1 cellular context compared by ENCODE assay signal in the genomic region with DNA sequence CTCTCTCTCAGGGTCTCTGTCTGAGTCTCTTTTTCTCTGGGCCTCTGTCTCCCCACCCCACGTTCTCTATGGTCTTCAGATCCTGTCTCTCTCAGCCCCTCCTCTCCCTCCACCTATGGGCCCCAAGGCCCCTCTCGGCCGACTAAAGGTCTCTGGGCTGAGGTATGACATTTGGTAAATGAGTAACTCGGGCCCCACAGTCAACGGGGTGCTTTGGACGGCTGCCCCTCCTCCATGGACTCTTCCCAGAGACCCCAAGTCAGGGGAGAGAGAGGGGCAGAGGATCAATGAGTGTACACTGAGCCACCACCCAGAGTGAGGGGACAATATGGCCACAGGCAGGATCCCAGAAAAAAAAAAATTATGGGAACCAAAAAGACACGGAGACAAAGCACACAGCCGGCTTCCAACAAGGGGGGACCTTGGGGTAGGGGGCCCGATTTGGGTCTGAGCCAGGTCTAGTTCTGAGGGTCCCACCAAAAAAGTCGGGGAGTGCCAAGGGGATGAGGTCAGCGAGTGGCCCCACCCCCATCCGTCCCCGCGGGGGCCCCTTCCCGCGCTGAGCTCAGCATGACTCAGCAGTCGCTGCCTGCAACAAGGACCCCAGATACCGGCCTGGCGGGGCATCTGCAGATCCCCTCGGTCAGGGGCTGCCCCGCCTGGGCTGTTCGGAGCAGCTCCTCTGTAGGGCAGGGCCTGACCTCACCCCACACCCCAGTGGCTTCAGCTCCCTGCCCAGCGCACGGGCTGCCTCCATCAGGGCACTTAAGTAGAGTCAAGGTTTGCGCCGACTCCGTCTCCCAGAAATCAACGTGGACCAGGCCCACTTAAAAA.
TF ChIP-seq lines count a peak whose summit lies in the region.

No MANE protein-coding gene starts in this region.

TF ChIP-seq in K562, 482 proteins besides CTCF, POLR2A, EP300 and RAD21 (continued from another document and continues in another):
- TF ChIP-seq MTA1 (IDR thresholded peaks at IDR 0.05; ENCODE audit: borderline replicate concordance) (peak; percentile 25; the same call in 1 of the 2 replicates), ESRRA (IDR thresholded peaks at IDR 0.05; ENCODE audit: borderline replicate concordance, low read depth) (peak; percentile 55; the same call in 1 of the 2 replicates), PHF20 (IDR thresholded peaks at IDR 0.05; ENCODE audit: partially characterized antibody) (no peak), ZKSCAN8 (CRISPR knock-in tag; IDR thresholded peaks at IDR 0.05) (no peak; the same call in 1 of the 2 replicates), ZFP30 (CRISPR knock-in tag; IDR thresholded peaks at IDR 0.05; ENCODE audit: borderline replicate concordance) (no peak), NFRKB (IDR thresholded peaks at IDR 0.05; ENCODE audit: low read depth) (peak; percentile 91; the same call in 1 of the 2 replicates), ZNF507 (tag; conservative IDR thresholded peaks at IDR 0.05) (no peak), TCF7 (IDR thresholded peaks at IDR 0.05; ENCODE audit: borderline replicate concordance) (0 out of 2 replicates have a peak, but pooled peaks have one; percentile 39), ZBTB1 (CRISPR knock-in tag; IDR thresholded peaks at IDR 0.05; ENCODE audit: borderline replicate concordance, low read depth) (no peak), SMAD2 (IDR thresholded peaks at IDR 0.05; ENCODE audit: low read depth, low read length) (no peak), PPARD (CRISPR knock-in tag; IDR thresholded peaks at IDR 0.05) (no peak), NR2F6 (CRISPR knock-in tag; IDR thresholded peaks at IDR 0.05) (no peak), NBN (IDR thresholded peaks at IDR 0.05; ENCODE audit: low read depth) (0 out of 2 replicates have a peak, but pooled peaks have one; percentile 32), ZNF583 (CRISPR knock-in tag; IDR thresholded peaks at IDR 0.05) (peak; percentile 45; the same call in 1 of the 2 replicates), SMC3 (conservative IDR thresholded peaks at IDR 0.05; ENCODE audit: insufficient read depth, low read depth, low read length) (no peak), ZBTB17 (CRISPR knock-in tag; IDR thresholded peaks at IDR 0.05) (peak; percentile 88), SREBF2 (CRISPR knock-in tag; IDR thresholded peaks at IDR 0.05) (no peak), FOXA3 (CRISPR knock-in tag; conservative IDR thresholded peaks at IDR 0.05 in 1 of 2, IDR thresholded peaks at IDR 0.05 in 1 of 2) (0 out of 4 replicates have a peak, but pooled peaks of 1 of the 2 experiments have one; percentile 18), ZNF354B (CRISPR knock-in tag; IDR thresholded peaks at IDR 0.05) (no peak), EWSR1 (IDR thresholded peaks at IDR 0.05; ENCODE audit: borderline replicate concordance, low read depth, partially characterized antibody) (no peak), RNF2 (IDR thresholded peaks at IDR 0.05) (peak; percentile 93), CBFA2T2 (conservative IDR thresholded peaks at IDR 0.05) (no peak), NFE2 (IDR thresholded peaks at IDR 0.05; ENCODE audit: low read depth) (peak; percentile 99), ZNF444 (CRISPR knock-in tag; IDR thresholded peaks at IDR 0.05) (0 out of 2 replicates have a peak, but pooled peaks have one; percentile 16), SMARCC2 (IDR thresholded peaks at IDR 0.05; ENCODE audit: low read depth) (peak; percentile 87), ZNF551 (CRISPR knock-in tag; IDR thresholded peaks at IDR 0.05) (no peak), ZNF384 (IDR thresholded peaks at IDR 0.05; ENCODE audit: low read depth, low read length) (peak; percentile 53; the same call in 1 of the 2 replicates), RFX1 (IDR thresholded peaks at IDR 0.05) (no peak), HSF4 (CRISPR knock-in tag; IDR thresholded peaks at IDR 0.05; ENCODE audit: borderline replicate concordance) (no peak; the same call in 1 of the 2 replicates), RNF219 (CRISPR knock-in tag; IDR thresholded peaks at IDR 0.05) (no peak), POLR2AphosphoS5 (IDR thresholded peaks at IDR 0.05; ENCODE audit: control insufficient read depth, insufficient read depth, low read depth, low read length) (peak; percentile 47), ZNF174 (CRISPR knock-in tag; IDR thresholded peaks at IDR 0.05) (no peak), ZNF121 (CRISPR knock-in tag; conservative IDR thresholded peaks at IDR 0.05) (no peak), SIX5 (IDR thresholded peaks at IDR 0.05; ENCODE audit: borderline replicate concordance in 1 of 2, insufficient read depth in 1 of 2, low read depth in 1 of 2, low read length in 2 of 2) (no peak), MEIS2 (IDR thresholded peaks at IDR 0.05; ENCODE audit: partially characterized antibody) (no peak), CREBBP (IDR thresholded peaks at IDR 0.05; ENCODE audit: low read depth, low read length) (no peak), NFE2L1 (tag; IDR thresholded peaks at IDR 0.05; ENCODE audit: borderline replicate concordance, low read depth) (peak; percentile 89), SP1 (CRISPR knock-in tag; IDR thresholded peaks at IDR 0.05) (peak; percentile 66), TFAM (CRISPR knock-in tag; conservative IDR thresholded peaks at IDR 0.05) (no peak), NR1H2 (CRISPR knock-in tag; IDR thresholded peaks at IDR 0.05) (no peak), ZFX (CRISPR knock-in tag; IDR thresholded peaks at IDR 0.05) (peak; percentile 82), E2F3 (CRISPR knock-in tag; IDR thresholded peaks at IDR 0.05) (peak; percentile 88)
- TF ChIP-seq, protein P1, sequence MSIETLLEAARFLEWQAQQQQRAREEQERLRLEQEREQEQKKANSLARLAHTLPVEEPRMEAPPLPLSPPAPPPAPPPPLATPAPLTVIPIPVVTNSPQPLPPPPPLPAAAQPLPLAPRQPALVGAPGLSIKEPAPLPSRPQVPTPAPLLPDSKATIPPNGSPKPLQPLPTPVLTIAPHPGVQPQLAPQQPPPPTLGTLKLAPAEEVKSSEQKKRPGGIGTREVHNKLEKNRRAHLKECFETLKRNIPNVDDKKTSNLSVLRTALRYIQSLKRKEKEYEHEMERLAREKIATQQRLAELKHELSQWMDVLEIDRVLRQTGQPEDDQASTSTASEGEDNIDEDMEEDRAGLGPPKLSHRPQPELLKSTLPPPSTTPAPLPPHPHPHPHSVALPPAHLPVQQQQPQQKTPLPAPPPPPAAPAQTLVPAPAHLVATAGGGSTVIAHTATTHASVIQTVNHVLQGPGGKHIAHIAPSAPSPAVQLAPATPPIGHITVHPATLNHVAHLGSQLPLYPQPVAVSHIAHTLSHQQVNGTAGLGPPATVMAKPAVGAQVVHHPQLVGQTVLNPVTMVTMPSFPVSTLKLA (conservative IDR thresholded peaks at IDR 0.05): peak; percentile 61 to 83
- TF ChIP-seq, protein P2, sequence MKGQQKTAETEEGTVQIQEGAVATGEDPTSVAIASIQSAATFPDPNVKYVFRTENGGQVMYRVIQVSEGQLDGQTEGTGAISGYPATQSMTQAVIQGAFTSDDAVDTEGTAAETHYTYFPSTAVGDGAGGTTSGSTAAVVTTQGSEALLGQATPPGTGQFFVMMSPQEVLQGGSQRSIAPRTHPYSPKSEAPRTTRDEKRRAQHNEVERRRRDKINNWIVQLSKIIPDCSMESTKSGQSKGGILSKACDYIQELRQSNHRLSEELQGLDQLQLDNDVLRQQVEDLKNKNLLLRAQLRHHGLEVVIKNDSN (CRISPR knock-in tag; IDR thresholded peaks at IDR 0.05): no peak; the same call in 1 of the 2 replicates
- TF ChIP-seq, protein P3, sequence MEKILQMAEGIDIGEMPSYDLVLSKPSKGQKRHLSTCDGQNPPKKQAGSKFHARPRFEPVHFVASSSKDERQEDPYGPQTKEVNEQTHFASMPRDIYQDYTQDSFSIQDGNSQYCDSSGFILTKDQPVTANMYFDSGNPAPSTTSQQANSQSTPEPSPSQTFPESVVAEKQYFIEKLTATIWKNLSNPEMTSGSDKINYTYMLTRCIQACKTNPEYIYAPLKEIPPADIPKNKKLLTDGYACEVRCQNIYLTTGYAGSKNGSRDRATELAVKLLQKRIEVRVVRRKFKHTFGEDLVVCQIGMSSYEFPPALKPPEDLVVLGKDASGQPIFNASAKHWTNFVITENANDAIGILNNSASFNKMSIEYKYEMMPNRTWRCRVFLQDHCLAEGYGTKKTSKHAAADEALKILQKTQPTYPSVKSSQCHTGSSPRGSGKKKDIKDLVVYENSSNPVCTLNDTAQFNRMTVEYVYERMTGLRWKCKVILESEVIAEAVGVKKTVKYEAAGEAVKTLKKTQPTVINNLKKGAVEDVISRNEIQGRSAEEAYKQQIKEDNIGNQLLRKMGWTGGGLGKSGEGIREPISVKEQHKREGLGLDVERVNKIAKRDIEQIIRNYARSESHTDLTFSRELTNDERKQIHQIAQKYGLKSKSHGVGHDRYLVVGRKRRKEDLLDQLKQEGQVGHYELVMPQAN (IDR thresholded peaks at IDR 0.05; ENCODE audit: borderline replicate concordance): 0 out of 2 replicates have a peak, but pooled peaks have one; percentile 47
- TF ChIP-seq, protein P4, sequence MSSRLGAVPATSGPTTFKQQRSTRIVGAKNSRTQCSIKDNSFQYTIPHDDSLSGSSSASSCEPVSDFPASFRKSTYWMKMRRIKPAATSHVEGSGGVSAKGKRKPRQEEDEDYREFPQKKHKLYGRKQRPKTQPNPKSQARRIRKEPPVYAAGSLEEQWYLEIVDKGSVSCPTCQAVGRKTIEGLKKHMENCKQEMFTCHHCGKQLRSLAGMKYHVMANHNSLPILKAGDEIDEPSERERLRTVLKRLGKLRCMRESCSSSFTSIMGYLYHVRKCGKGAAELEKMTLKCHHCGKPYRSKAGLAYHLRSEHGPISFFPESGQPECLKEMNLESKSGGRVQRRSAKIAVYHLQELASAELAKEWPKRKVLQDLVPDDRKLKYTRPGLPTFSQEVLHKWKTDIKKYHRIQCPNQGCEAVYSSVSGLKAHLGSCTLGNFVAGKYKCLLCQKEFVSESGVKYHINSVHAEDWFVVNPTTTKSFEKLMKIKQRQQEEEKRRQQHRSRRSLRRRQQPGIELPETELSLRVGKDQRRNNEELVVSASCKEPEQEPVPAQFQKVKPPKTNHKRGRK (tag; IDR thresholded peaks at IDR 0.05): no peak
- TF ChIP-seq, protein P5, sequence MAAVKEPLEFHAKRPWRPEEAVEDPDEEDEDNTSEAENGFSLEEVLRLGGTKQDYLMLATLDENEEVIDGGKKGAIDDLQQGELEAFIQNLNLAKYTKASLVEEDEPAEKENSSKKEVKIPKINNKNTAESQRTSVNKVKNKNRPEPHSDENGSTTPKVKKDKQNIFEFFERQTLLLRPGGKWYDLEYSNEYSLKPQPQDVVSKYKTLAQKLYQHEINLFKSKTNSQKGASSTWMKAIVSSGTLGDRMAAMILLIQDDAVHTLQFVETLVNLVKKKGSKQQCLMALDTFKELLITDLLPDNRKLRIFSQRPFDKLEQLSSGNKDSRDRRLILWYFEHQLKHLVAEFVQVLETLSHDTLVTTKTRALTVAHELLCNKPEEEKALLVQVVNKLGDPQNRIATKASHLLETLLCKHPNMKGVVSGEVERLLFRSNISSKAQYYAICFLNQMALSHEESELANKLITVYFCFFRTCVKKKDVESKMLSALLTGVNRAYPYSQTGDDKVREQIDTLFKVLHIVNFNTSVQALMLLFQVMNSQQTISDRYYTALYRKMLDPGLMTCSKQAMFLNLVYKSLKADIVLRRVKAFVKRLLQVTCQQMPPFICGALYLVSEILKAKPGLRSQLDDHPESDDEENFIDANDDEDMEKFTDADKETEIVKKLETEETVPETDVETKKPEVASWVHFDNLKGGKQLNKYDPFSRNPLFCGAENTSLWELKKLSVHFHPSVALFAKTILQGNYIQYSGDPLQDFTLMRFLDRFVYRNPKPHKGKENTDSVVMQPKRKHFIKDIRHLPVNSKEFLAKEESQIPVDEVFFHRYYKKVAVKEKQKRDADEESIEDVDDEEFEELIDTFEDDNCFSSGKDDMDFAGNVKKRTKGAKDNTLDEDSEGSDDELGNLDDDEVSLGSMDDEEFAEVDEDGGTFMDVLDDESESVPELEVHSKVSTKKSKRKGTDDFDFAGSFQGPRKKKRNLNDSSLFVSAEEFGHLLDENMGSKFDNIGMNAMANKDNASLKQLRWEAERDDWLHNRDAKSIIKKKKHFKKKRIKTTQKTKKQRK (IDR thresholded peaks at IDR 0.05; ENCODE audit: borderline replicate concordance, low read depth, low read length): no peak
- TF ChIP-seq, protein P6, sequence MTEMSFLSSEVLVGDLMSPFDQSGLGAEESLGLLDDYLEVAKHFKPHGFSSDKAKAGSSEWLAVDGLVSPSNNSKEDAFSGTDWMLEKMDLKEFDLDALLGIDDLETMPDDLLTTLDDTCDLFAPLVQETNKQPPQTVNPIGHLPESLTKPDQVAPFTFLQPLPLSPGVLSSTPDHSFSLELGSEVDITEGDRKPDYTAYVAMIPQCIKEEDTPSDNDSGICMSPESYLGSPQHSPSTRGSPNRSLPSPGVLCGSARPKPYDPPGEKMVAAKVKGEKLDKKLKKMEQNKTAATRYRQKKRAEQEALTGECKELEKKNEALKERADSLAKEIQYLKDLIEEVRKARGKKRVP (CRISPR knock-in tag; IDR thresholded peaks at IDR 0.05): peak; percentile 18; the same call in 1 of the 2 replicates
- TF ChIP-seq, protein P7, sequence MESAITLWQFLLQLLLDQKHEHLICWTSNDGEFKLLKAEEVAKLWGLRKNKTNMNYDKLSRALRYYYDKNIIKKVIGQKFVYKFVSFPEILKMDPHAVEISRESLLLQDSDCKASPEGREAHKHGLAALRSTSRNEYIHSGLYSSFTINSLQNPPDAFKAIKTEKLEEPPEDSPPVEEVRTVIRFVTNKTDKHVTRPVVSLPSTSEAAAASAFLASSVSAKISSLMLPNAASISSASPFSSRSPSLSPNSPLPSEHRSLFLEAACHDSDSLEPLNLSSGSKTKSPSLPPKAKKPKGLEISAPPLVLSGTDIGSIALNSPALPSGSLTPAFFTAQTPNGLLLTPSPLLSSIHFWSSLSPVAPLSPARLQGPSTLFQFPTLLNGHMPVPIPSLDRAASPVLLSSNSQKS (CRISPR knock-in tag; IDR thresholded peaks at IDR 0.05): no peak
- TF ChIP-seq, protein P8, sequence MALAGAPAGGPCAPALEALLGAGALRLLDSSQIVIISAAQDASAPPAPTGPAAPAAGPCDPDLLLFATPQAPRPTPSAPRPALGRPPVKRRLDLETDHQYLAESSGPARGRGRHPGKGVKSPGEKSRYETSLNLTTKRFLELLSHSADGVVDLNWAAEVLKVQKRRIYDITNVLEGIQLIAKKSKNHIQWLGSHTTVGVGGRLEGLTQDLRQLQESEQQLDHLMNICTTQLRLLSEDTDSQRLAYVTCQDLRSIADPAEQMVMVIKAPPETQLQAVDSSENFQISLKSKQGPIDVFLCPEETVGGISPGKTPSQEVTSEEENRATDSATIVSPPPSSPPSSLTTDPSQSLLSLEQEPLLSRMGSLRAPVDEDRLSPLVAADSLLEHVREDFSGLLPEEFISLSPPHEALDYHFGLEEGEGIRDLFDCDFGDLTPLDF (CRISPR knock-in tag; IDR thresholded peaks at IDR 0.05): peak; percentile 90
